In genomic region chr9:132144708-132145365, GRCh38 we compare ENCODE assay signal across 1 cellular context.
TF ChIP-seq lines count a peak whose summit lies in the region.

No MANE protein-coding gene starts in this region.

TF ChIP-seq in K562, 482 proteins besides CTCF, POLR2A, EP300 and RAD21 (continued from another document):
- TF ChIP-seq JUN (IDR thresholded peaks at IDR 0.05; ENCODE audit: borderline replicate concordance, low read depth, low read length) (0 out of 2 replicates have a peak, but pooled peaks have one; percentile 9), JUN (CRISPR knock-in tag; IDR thresholded peaks at IDR 0.05; ENCODE audit: borderline replicate concordance) (no peak), KAT2B (IDR thresholded peaks at IDR 0.05; ENCODE audit: low read depth, low read length) (no peak), TRIM24 (IDR thresholded peaks at IDR 0.05) (peak in 1 of 2 experiments; percentile 43; a peak in 1 of 4 replicates), ARID3B (CRISPR knock-in tag; IDR thresholded peaks at IDR 0.05; ENCODE audit: borderline replicate concordance) (no peak), JUND (IDR thresholded peaks at IDR 0.05; ENCODE audit: borderline replicate concordance, low read depth, low read length) (peak; percentile 68; the same call in 1 of the 2 replicates), JUND (tag; IDR thresholded peaks at IDR 0.05; ENCODE audit: borderline replicate concordance, low read depth, low read length) (peak; percentile 20; the same call in 1 of the 3 replicates), NCOA1 (IDR thresholded peaks at IDR 0.05; ENCODE audit: low read depth) (no peak), FOSL1 (tag; conservative IDR thresholded peaks at IDR 0.05) (peak; percentile 69), NEUROD1 (IDR thresholded peaks at IDR 0.05; ENCODE audit: borderline replicate concordance, low read depth, low read length, partially characterized antibody) (no peak), GABPB2 (CRISPR knock-in tag; conservative IDR thresholded peaks at IDR 0.05) (no peak)
TF ChIP-seq in K562: peak in this region for 7.
